In the genomic region with DNA sequence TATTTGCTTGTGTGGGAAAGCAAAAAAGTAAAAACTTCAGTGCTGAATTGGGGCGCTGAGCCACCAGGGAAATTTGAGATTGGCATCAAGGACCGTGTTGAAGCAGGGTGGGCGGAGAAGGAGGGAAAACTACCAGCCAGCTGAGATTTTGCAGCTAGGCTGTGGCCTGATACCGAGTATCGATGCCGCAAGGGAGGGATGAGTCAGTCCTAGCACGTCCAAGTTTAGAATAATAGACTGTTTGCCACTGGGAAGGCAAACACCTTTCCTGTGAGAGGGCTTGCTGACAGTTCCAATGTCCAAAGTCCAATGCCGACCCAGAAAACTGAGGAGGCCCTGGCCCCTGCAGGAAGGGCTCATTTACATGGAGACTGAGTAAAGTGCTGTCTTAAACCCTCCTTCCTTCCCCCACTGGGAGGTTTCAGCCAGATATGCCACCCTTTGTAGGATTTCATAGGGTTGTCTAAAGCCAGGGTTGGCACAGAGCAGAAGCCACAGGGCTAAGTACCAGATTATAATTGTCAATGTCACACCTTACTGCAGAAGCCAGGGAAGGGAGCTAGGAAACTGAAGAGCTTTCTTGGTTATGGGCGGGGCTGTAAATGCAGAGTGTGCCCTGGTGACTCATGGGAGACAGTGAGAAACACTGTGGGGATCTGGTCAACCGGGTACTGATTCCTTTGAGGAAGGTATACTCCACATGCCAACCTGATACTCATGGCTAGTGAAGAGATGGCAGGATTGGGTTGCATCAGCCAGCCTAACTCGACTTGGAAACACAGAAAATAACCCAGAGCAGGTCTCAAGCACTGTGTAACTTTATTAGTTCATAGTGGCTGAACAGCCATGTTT, we compare ENCODE assay signal across 8 cellular contexts. TPM values are rescaled to one million over a fixed set of nuclear protein-coding genes. Genes with fewer than 3 reads are reported as not detected.
DNase-seq lines count a peak whose midpoint lies in the region; ATAC-seq and TF ChIP-seq lines count a peak whose summit lies in the region.

No MANE protein-coding gene starts in this region.

- peaks cover 9 to 13% of the 10 kb centered on the region in 2 donors for H3K4me1 ChIP-seq in gastrocnemius medialis

- DNase-seq in COLO668 (lab: John Stamatoyannopoulos, UW; ENCODE audit: unreplicated experiment) (peak; percentile 49), KBM-7 (peak; percentile 62), hepatic stellate cell (ENCODE audit: low spot score) (peak; percentile 48), gastrocnemius medialis (peak in 1 of 2 donors; percentile 12), T-helper 1 cell (no peak), GF-D8 (lab: John Stamatoyannopoulos, UW) (no peak)

- no peaks in the 10 kb centered on the region for H3K36me3 ChIP-seq in gastrocnemius medialis

- peak overlapping the region; percentile 35 to 79 (median 66) for H3K27ac ChIP-seq in gastrocnemius medialis

- ATAC-seq in gastrocnemius medialis (peak; percentile 87 to 96), HG03135 (IDR thresholded peaks at IDR 0.05; ENCODE audit: unreplicated experiment) (no peak)

- TF ChIP-seq CTCF in WI38 (IDR thresholded peaks at IDR 0.05; ENCODE audit: low read depth, low read length) (no peak), gastrocnemius medialis (IDR thresholded peaks at IDR 0.05 in 4 of 5, conservative IDR thresholded peaks at IDR 0.05 in 1 of 5) (no peak)

- H3K4me3 ChIP-seq in WI38 (ENCODE audit: low read depth, low read length) (0 out of 2 replicates have a peak overlapping the region, but pooled peaks have one; percentile 6), gastrocnemius medialis (no peak overlapping the region)

- intact Hi-C loops in gastrocnemius medialis (cut with DNase I; ENCODE audit: low total_unique reads) = loop anchor here (2.0 kb wide), 1 partner anchor 28 kb away; a partner anchor contains a TSS

- H3K9me3 ChIP-seq in gastrocnemius medialis = no peaks in the 10 kb centered on the region

- in situ Hi-C loops in KBM-7 (cut with MboI; ENCODE audit: low pct_unique_long_range_greater_than_20kb, low sequenced_read_pairs) (no loop called here), gastrocnemius medialis (cut with MboI; ENCODE audit: low sequenced_read_pairs in 4 of 4) (no loop called here)

- H3K27me3 ChIP-seq in gastrocnemius medialis = no peaks in the 10 kb centered on the region

- TF ChIP-seq POLR2A in gastrocnemius medialis (IDR thresholded peaks at IDR 0.05) = no peak

RNA-seq across cellular contexts. Expression of a gene that starts 28.4 kb away (rescaled TPM):
- 10 to 100 TPM; 24.9 to 94.7 (median 36.8) TPM for total RNA-seq in gastrocnemius medialis

Comparison
In these comparisons a context has a peak if more than half of its experiments do, and no peak if none do; other contexts are left out.
1. DNase-seq: peak in COLO668 (single experiment), KBM-7 (single experiment) and hepatic stellate cell (single experiment); none in T-helper 1 cell (0 of 5) and GF-D8 (single experiment).